Comparison of ENCODE assay signal across 8 cellular contexts in the genomic region with DNA sequence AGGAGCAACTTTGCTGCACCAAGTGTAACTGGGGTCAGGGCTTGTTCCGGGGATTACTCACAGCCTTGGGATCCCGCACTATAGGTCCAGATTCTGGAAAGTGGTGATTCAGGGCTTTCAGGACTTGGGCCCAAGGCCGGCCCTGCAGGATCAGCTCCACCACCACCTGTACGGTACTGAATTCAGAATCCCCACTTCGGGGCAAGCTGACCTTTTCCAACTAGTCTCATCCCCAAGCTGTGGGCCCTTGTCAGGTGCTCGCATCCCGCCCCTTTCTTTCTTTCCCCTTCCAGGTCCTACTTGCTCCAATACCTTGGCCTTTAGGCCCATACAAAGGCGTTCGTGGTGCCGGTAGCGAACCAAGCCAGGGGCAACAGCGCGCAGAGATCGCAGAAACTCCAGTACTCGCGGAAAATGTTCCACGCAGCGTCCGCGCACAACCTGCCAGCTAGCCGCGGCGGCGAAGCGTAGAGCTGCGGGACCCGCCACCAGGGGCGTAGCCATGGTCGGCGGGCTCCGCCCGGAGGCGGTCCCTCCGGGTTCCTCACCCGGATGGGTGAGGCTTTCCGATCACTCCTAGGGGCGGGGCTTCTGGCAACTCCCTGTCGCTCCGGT. TPM values are rescaled to one million over a fixed set of nuclear protein-coding genes. Genes with fewer than 3 reads are reported as not detected.
A peak's percentile ranks its signal among the peaks of the same experiment; 100 is the strongest.
DNase-seq lines count a peak whose midpoint lies in the region; TF ChIP-seq lines count a peak whose summit lies in the region.

No MANE protein-coding gene starts in this region.

- WGBS in urinary bladder = under 1% methylated on average over 39 of the region's 39 CpGs

- no peaks in the 10 kb centered on the region; the same call in 1 of the 2 replicates for H3K27me3 ChIP-seq in H7 (ENCODE audit: control insufficient read depth, insufficient read depth, low read length)

- no peaks in the 10 kb centered on the region for H3K9me3 ChIP-seq in SK-N-MC (ENCODE audit: low read depth, low read length)

- H3K9ac ChIP-seq in SK-N-MC (ENCODE audit: insufficient read length) = peak overlapping the region; percentile 92

- intact Hi-C loops in cardiac septum (cut with DNase I) (loop anchor here (1.0 to 5.0 kb wide), 3 partner anchors 27 to 190 kb away; partner anchors contain the start of genes DHRS1 and NOP9), posterior cingulate gyrus (cut with DNase I) (loop anchor here (1.0 to 10.0 kb wide), 4 partner anchors 10 to 193 kb away; partner anchors contain the start of genes GMPR2, NEDD8 and RABGGTA)

- H3K27ac ChIP-seq in SK-N-MC (peak overlapping the region; percentile 96), urinary bladder (ENCODE audit: low read depth) (peak overlapping the region; percentile 98)

- H3K36me3 ChIP-seq in H7 (replicated peaks; ENCODE audit: control insufficient read depth, insufficient read depth, low read length) (peaks cover 23% of the 10 kb centered on the region), SK-N-MC (ENCODE audit: insufficient read depth, low read length) (peaks cover 42% of the 10 kb centered on the region), urinary bladder (ENCODE audit: insufficient read depth) (peaks cover 3% of the 10 kb centered on the region)

- no peaks in the 10 kb centered on the region for H3K4me1 ChIP-seq in urinary bladder (ENCODE audit: insufficient read depth)

- peak; percentile 87 for DNase-seq in GM04504 (ENCODE audit: low read depth)
- DNase-seq in H7 = peak; percentile 99
- no peak for DNase-seq in LNCaP clone FGC (ENCODE audit: low read depth)
- DNase-seq in SK-N-MC (ENCODE audit: low read depth, low spot score) = peak; percentile 48
- peak; percentile 91 for DNase-seq in activated naive CD8-positive, alpha-beta T cell treated with anti-CD3 and anti-CD28 coated beads, Interleukin-2, amount 50 U/mL, for 16 hours (ENCODE audit: low read depth, low spot score)
- DNase-seq in cardiac septum (ENCODE audit: low spot score) = peak; percentile 97
- DNase-seq in posterior cingulate gyrus = peak in 8 of 10 donors; percentile 83 to 98 (median 90)

- TF ChIP-seq CTCF in LNCaP clone FGC (IDR thresholded peaks at IDR 0.05; ENCODE audit: control insufficient read depth, extremely low read depth, insufficient read depth) = 0 out of 2 replicates have a peak, but pooled peaks have one; percentile 8

- H3K4me3 ChIP-seq in H7 (ENCODE audit: insufficient read depth, low read depth, low read length) = peak overlapping the region; percentile 75
- H3K4me3 ChIP-seq in LNCaP clone FGC (ENCODE audit: low read depth, low read length) = peak overlapping the region; percentile 86
- H3K4me3 ChIP-seq in SK-N-MC = peak overlapping the region; percentile 95
- H3K4me3 ChIP-seq in urinary bladder (ENCODE audit: low read depth, low read length) = peak overlapping the region; percentile 71

RNA-seq across cellular contexts. Expression of gene TINF2, which starts 0.5 kb away (rescaled TPM):
- 46.9 and 52.2 TPM in 2 replicates for total RNA-seq in H7 (2014; rRNA removed; shearing (Covaris generic))
- total RNA-seq in cardiac septum (42.3 TPM), urinary bladder (35.1 TPM)
- polyA plus RNA-seq in urinary bladder = 68.7 TPM

RNA-seq across cellular contexts. Expression of gene GMPR2, which starts 9.2 kb away (rescaled TPM):
- total RNA-seq in H7 (2014; rRNA removed; shearing (Covaris generic)) = 81.6 and 104 TPM in 2 replicates
- total RNA-seq in cardiac septum (33.2 TPM), urinary bladder (44.9 TPM)
- 63.1 TPM for polyA plus RNA-seq in urinary bladder

RNA-seq across cellular contexts. Expression of gene NEDD8, which starts 9.8 kb away (rescaled TPM):
- total RNA-seq in H7 (2014; rRNA removed; shearing (Covaris generic)) = 195 and 203 TPM in 2 replicates
- total RNA-seq in cardiac septum = 167 TPM
- total RNA-seq in urinary bladder = 73.8 TPM
- 220 TPM for polyA plus RNA-seq in urinary bladder

RNA-seq across cellular contexts. Expression of gene TGM1, which starts 21.0 kb away (rescaled TPM):
- total RNA-seq in H7 (2014; rRNA removed; shearing (Covaris generic)) = 0.21 and 3.1 TPM in 2 replicates
- total RNA-seq in cardiac septum (0.48 TPM), urinary bladder (1.2 TPM)
- polyA plus RNA-seq in urinary bladder = 0.65 TPM

RNA-seq across cellular contexts. Expression of gene MDP1, which starts 26.1 kb away (rescaled TPM):
- total RNA-seq in H7 (2014; rRNA removed; shearing (Covaris generic)) = 18.6 and 23.6 TPM in 2 replicates
- total RNA-seq in cardiac septum = 16.7 TPM
- 15.1 TPM for total RNA-seq in urinary bladder
- polyA plus RNA-seq in urinary bladder = 29.1 TPM
